ENCODE assay signal across 29 cellular contexts in genomic region chr18:35074581-35074980, GRCh38. TPM values are rescaled to one million over a fixed set of nuclear protein-coding genes. Genes with fewer than 3 reads are reported as not detected.
DNase-seq lines count a peak whose midpoint lies in the region; ATAC-seq, FAIRE-seq and TF ChIP-seq lines count a peak whose summit lies in the region.
"Had no signal": no experiment of that assay in that cellular context is flagged by ENCODE, and none has a peak within 500 bp of the region (broad histone marks: within the 10 kb centered on the region; RNA-seq: fewer than 3 reads in every experiment).

No MANE protein-coding gene starts in this region.

- H4K20me1 ChIP-seq in endothelial cell of umbilical vein (replicated peaks; ENCODE audit: control insufficient read depth, extremely low read depth, insufficient read depth, low read length), result no peaks in the 10 kb centered on the region

- H4K8ac ChIP-seq in mesenchymal stem cell (ENCODE audit: low read length), result peak overlapping the region; percentile 35

- H3K79me1 ChIP-seq in mesenchymal stem cell (replicated peaks; ENCODE audit: low read length, poor library complexity, severe bottlenecking), result peaks cover 7% of the 10 kb centered on the region

- CTCF ChIA-PET in endothelial cell of umbilical vein (lab: Charles Lee), result interaction anchor here (0.7 to 4.2 kb wide), 6 partner anchors 21 to 281 kb away, joined by 3 to 25 read pairs (median 9); partner anchors contain the start of gene MAPRE2

- DNase-seq in Right ventricle myocardium superior (no peak), cardiac septum (ENCODE audit: low spot score) (no peak), endothelial cell of umbilical vein (ENCODE audit: low read depth, low spot score) (peak; percentile 19), mesenchymal stem cell (no peak), anterior cingulate cortex (lab: John Stamatoyannopoulos, UW) (no peak), sigmoid colon (no peak), GM19239 (ENCODE audit: insufficient read length, low spot score) (no peak)
- DNase-seq: activated CD4-positive, alpha-beta T cell treated with anti-CD3 and anti-CD28 coated beads for 4 hours; activated CD8-positive, alpha-beta memory T cell treated with anti-CD3 and anti-CD28 coated beads for 24 hours; activated effector memory CD4-positive, alpha-beta T cell treated with Interleukin-2 at 50 U/mL for 16 hours; activated T-cell treated with anti-CD3 and anti-CD28 coated beads for 4 hours; CD4-positive, alpha-beta T cell; foreskin melanocyte; KBM-7; NCI-H1105; NCI-H2029; NCI-H524; OCI-M1; right lobe of liver; stimulated activated CD4-positive, alpha-beta T cell treated with anti-CD3 and anti-CD28 coated beads, Interleukin-4, amount 100 ng/mL, for 24 hours; T-cell; WERI-Rb-1 had no signal

- H3K18ac ChIP-seq in mesenchymal stem cell (ENCODE audit: low read depth in 1 of 2, low read length in 2 of 2), result no peak overlapping the region

- no peak overlapping the region for H4K91ac ChIP-seq in mesenchymal stem cell (ENCODE audit: low read length)

- no peaks in the 10 kb centered on the region for H3K9me1 ChIP-seq in endothelial cell of umbilical vein (replicated peaks; ENCODE audit: control insufficient read depth, extremely low read depth, insufficient read depth, low read length)

- H3K4me2 ChIP-seq in endothelial cell of umbilical vein (ENCODE audit: insufficient read depth, low read length) (no peak overlapping the region), mesenchymal stem cell (ENCODE audit: low read length, poor library complexity, severe bottlenecking) (no peak overlapping the region)
- H3K4me2 ChIP-seq: hepatocyte had no signal

- no peak overlapping the region for H3K4ac ChIP-seq in mesenchymal stem cell (ENCODE audit: low read depth in 1 of 2, low read length in 2 of 2)

- intact Hi-C loops in Right ventricle myocardium superior (cut with DNase I), result no loop called here
- intact Hi-C loops in cardiac septum (cut with DNase I), result loop anchor here (5.0 kb wide), 1 partner anchor 43 kb away; no protein-coding TSS in a partner anchor
- intact Hi-C loops in endothelial cell of umbilical vein (cut with micrococcal nuclease), result loop anchor here (10.0 kb wide), 2 partner anchors 390 to 540 kb away; no protein-coding TSS in a partner anchor
- intact Hi-C loops in sigmoid colon (cut with DNase I), result no loop called here

- H2BK12ac ChIP-seq in mesenchymal stem cell (ENCODE audit: low read length in 2 of 2), result no peak overlapping the region

- H3K4me1 ChIP-seq in endothelial cell of umbilical vein (ENCODE audit: control insufficient read depth, extremely low read depth, insufficient read depth, low read length) (peaks cover 85% of the 10 kb centered on the region), mesenchymal stem cell (ENCODE audit: control insufficient read depth, insufficient read depth, low read depth, low read length) (peaks cover 4% of the 10 kb centered on the region), sigmoid colon (peaks cover 0 to 15% (median 7%) of the 10 kb centered on the region in 4 donors)
- H3K4me1 ChIP-seq: right lobe of liver had no signal

- H2BK15ac ChIP-seq in mesenchymal stem cell (ENCODE audit: low read depth, poor library complexity, severe bottlenecking), result no peak overlapping the region

- H2AFZ ChIP-seq in endothelial cell of umbilical vein (ENCODE audit: low read depth, low read length) (no peak overlapping the region), mesenchymal stem cell (ENCODE audit: low read depth, low read length) (no peak overlapping the region)
- H2AFZ ChIP-seq: hepatocyte had no signal

- TF ChIP-seq POLR2A in endothelial cell of umbilical vein (IDR thresholded peaks at IDR 0.05; ENCODE audit: low read depth, low read length) (no peak), sigmoid colon (IDR thresholded peaks at IDR 0.05) (no peak)

- no peak overlapping the region for H2AK5ac ChIP-seq in mesenchymal stem cell (ENCODE audit: low read length, severe bottlenecking)

- ATAC-seq in Right ventricle myocardium superior (ENCODE audit: poor library complexity) (peak; percentile 56), GM19023 (IDR thresholded peaks at IDR 0.05; ENCODE audit: unreplicated experiment) (no peak)
- ATAC-seq: activated naive CD4-positive, alpha-beta T cell treated with anti-CD3 and anti-CD28 coated beads, Interleukin-2, amount 50 U/mL, for 72 hours had no signal

- 100% methylated on average over 1 of the region's 1 CpG for WGBS in mesenchymal stem cell
- 78 to 87% methylated on average over 1 of the region's 1 CpG for WGBS in sigmoid colon, 2 donors

- no peak overlapping the region for H3K14ac ChIP-seq in mesenchymal stem cell (ENCODE audit: low read length in 2 of 2)

- H2BK120ac ChIP-seq in mesenchymal stem cell (ENCODE audit: low read depth, low read length), result no peak overlapping the region

- no peak for TF ChIP-seq EP300 in sigmoid colon (IDR thresholded peaks at IDR 0.05)

- POLR2A ChIA-PET in endothelial cell of umbilical vein (lab: Charles Lee), result interaction anchor here (2.2 kb wide), 1 partner anchor 32 kb away, joined by 4 read pairs; no protein-coding TSS in a partner anchor

- H3K4me3 ChIP-seq in endothelial cell of umbilical vein (replicated peaks in 1 of 3; ENCODE audit: insufficient read depth in 1 of 3, low read depth in 1 of 3, low read length in 3 of 3), result no peak overlapping the region
- no peak overlapping the region for H3K4me3 ChIP-seq in mesenchymal stem cell (ENCODE audit: insufficient read depth in 1 of 2, low read depth in 1 of 2, low read length in 2 of 2)
- H3K4me3 ChIP-seq in sigmoid colon, result no peak overlapping the region
- H3K4me3 ChIP-seq: hepatocyte, right lobe of liver had no signal

- H2BK5ac ChIP-seq in mesenchymal stem cell (ENCODE audit: low read depth, low read length, poor library complexity, severe bottlenecking), result no peak overlapping the region

- H3K9ac ChIP-seq in endothelial cell of umbilical vein (replicated peaks; ENCODE audit: extremely low read depth, insufficient read depth, low read length) (no peak overlapping the region), mesenchymal stem cell (ENCODE audit: low read length) (no peak overlapping the region)

- H3K9me3 ChIP-seq in endothelial cell of umbilical vein (replicated peaks; ENCODE audit: control insufficient read depth, insufficient read depth, low read length) (no peaks in the 10 kb centered on the region), mesenchymal stem cell (ENCODE audit: control insufficient read depth, low read length) (no peaks in the 10 kb centered on the region), sigmoid colon (no peaks in the 10 kb centered on the region)
- H3K9me3 ChIP-seq: right lobe of liver had no signal

- H3K23ac ChIP-seq in mesenchymal stem cell (ENCODE audit: low read length in 2 of 2), result no peak overlapping the region

- BruUV-seq in endothelial cell of umbilical vein (replicated peaks; lab: Mats Ljungman, UMichigan), result no TSS peak

- H3K27ac ChIP-seq in endothelial cell of umbilical vein (ENCODE audit: insufficient read depth, low read depth, low read length) (peak overlapping the region; percentile 56), mesenchymal stem cell (ENCODE audit: low read length, poor library complexity, severe bottlenecking) (no peak overlapping the region), sigmoid colon (no peak overlapping the region)
- H3K27ac ChIP-seq: hepatocyte, right lobe of liver, RWPE1, WERI-Rb-1 had no signal

- peaks cover 7 to 12% of the 10 kb centered on the region in 2 experiments for H3K36me3 ChIP-seq in endothelial cell of umbilical vein (ENCODE audit: control insufficient read depth in 2 of 2, extremely low read depth in 1 of 2, insufficient read depth in 2 of 2, low read length in 2 of 2)
- H3K36me3 ChIP-seq in mesenchymal stem cell (ENCODE audit: control insufficient read depth in 1 of 2, insufficient read depth in 2 of 2, low read depth in 1 of 2, low read length in 2 of 2), result peaks cover 2 to 13% of the 10 kb centered on the region in 2 experiments
- H3K36me3 ChIP-seq in sigmoid colon, result peaks cover 0 to 10% (median 0%) of the 10 kb centered on the region in 4 donors
- H3K36me3 ChIP-seq: right lobe of liver, WERI-Rb-1 had no signal

- peaks cover 48% of the 10 kb centered on the region for H3K79me2 ChIP-seq in endothelial cell of umbilical vein (ENCODE audit: control insufficient read depth, insufficient read depth, low read length)
- H3K79me2 ChIP-seq: hepatocyte had no signal

- TF ChIP-seq CTCF in endothelial cell of umbilical vein (IDR thresholded peaks at IDR 0.05; ENCODE audit: extremely low read depth in 1 of 2, insufficient read depth in 1 of 2, low read depth in 1 of 2, low read length in 2 of 2), result no peak
- TF ChIP-seq CTCF in sigmoid colon (IDR thresholded peaks at IDR 0.05), result no peak

- FAIRE-seq in endothelial cell of umbilical vein (lab: Jason Lieb, UNC), result no peak
- no peak for FAIRE-seq in GM19239 (lab: Jason Lieb, UNC)
- FAIRE-seq: A204.1, astrocyte, H54 had no signal

- dilution Hi-C loops in endothelial cell of umbilical vein (cut with MboI; ENCODE audit: extremely low pct_ligation_motif_present, low sequenced_read_pairs), result no loop called here

- H3K27me3 ChIP-seq in endothelial cell of umbilical vein (ENCODE audit: control insufficient read depth in 2 of 2, insufficient read depth in 2 of 2, low read length in 2 of 2), result no peaks in the 10 kb centered on the region
- H3K27me3 ChIP-seq in mesenchymal stem cell (ENCODE audit: control insufficient read depth in 1 of 2, insufficient read depth in 1 of 2, low read length in 2 of 2), result no peaks in the 10 kb centered on the region
- no peaks in the 10 kb centered on the region for H3K27me3 ChIP-seq in sigmoid colon
- H3K27me3 ChIP-seq: hepatocyte, right lobe of liver had no signal

TF ChIP-seq in endothelial cell of umbilical vein, 7 proteins besides CTCF, POLR2A, EP300 and RAD21:
- TF ChIP-seq JUN (IDR thresholded peaks at IDR 0.05; ENCODE audit: borderline replicate concordance, insufficient read depth, insufficient read length, low read depth) (no peak), FOS (IDR thresholded peaks at IDR 0.05; ENCODE audit: borderline replicate concordance, insufficient read depth, low read length) (no peak)

RNA-seq across cellular contexts. Expression of gene MAPRE2, which starts 33.4 kb away (rescaled TPM):
- 101 TPM for total RNA-seq in Right ventricle myocardium superior
- total RNA-seq in cardiac septum, result 164 TPM
- 111 and 117 TPM in 2 replicates for total RNA-seq in endothelial cell of umbilical vein
- 141 and 148 TPM in 2 replicates for polyA plus RNA-seq in endothelial cell of umbilical vein
- 144 and 152 TPM in 2 replicates for polyA plus RNA-seq in endothelial cell of umbilical vein (2011; cell fraction: cytosol; rRNA removed)
- 140 and 156 TPM in 2 replicates for polyA plus RNA-seq in endothelial cell of umbilical vein (2011; cell fraction: nucleus; rRNA removed)
- polyA plus RNA-seq in endothelial cell of umbilical vein (2012), result 85.6 and 119 TPM in 2 replicates
- 256 and 277 TPM in 2 replicates for polyA minus RNA-seq in endothelial cell of umbilical vein
- polyA minus RNA-seq in endothelial cell of umbilical vein (2011; cell fraction: cytosol; rRNA and poly(A)+ RNA removed), result 18.7 TPM
- 306 and 317 TPM in 2 replicates for polyA minus RNA-seq in endothelial cell of umbilical vein (2011; cell fraction: nucleus; rRNA and poly(A)+ RNA removed)
- 54.6 TPM for polyA plus RNA-seq in mesenchymal stem cell (2013, experiment 1 of 2)
- 55.7 TPM for polyA plus RNA-seq in mesenchymal stem cell (2013, experiment 2 of 2)
- total RNA-seq in sigmoid colon, result 10 to 100 TPM; 14.0 to 31.6 (median 27.9) TPM
- 10 to 100 TPM; 16.8 to 21.0 (median 19.1) TPM for polyA plus RNA-seq in sigmoid colon

Comparison
In these comparisons a context has a peak if more than half of its experiments do, and no peak if none do; other contexts are left out.
1. intact Hi-C loops: an anchor here in cardiac septum (5.0 kb wide) and endothelial cell of umbilical vein (10.0 kb wide); none called in Right ventricle myocardium superior and sigmoid colon.